21 cellular contexts compared by ENCODE assay signal in the genomic region with DNA sequence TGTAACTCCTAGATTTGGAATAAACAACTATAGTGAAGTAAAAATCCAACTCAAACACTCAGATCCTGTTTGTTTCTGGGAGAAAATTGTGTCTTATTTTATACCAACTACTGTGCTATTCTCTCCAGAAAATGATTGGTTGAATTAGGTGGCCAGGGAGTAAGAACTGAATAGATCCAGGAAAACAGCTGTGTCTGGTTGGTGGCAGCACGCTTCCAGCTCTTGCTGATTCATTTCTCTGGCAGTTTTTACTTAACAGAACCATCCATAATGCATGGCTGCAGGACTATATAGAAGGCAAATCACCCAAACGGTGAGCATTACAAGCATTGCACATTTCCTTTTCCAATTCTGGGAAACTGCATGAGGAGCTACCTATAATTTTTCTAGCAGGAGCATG.
"Had no signal": no experiment of that assay in that cellular context is flagged by ENCODE, and none has a peak within 500 bp of the region (broad histone marks: within the 10 kb centered on the region; RNA-seq: fewer than 3 reads in every experiment).

No MANE protein-coding gene starts in this region.

- H3K4me3 ChIP-seq: gastrocnemius medialis, lung, neural progenitor cell, right lobe of liver, stomach, tibial artery had no signal

- DNase-seq: cortex of kidney; foreskin fibroblast; gastrocnemius medialis; head of caudate nucleus; kidney; naive thymus-derived CD4-positive, alpha-beta T cell; right lobe of liver; stimulated activated CD4-positive, alpha-beta T cell treated with anti-CD3 and anti-CD28 coated beads, Interleukin-2, amount 100 ng/mL, for 24 hours; stimulated activated CD4-positive, alpha-beta T cell treated with anti-CD3 and anti-CD28 coated beads, Interleukin-4, amount 100 ng/mL, for 24 hours; stimulated activated naive CD4-positive, alpha-beta T cell treated with Interleukin-2 at 50 U/mL for 16 hours; stomach; tibial artery had no signal

- ATAC-seq: gastrocnemius medialis; left lobe of liver; naive thymus-derived CD4-positive, alpha-beta T cell; right lobe of liver; stimulated activated effector memory CD8-positive, alpha-beta T cell treated with anti-CD3 and anti-CD28 coated beads, Interleukin-12 subunit alpha, Interleukin-12 subunit beta, amount 100 ng/mL, for 72 hours had no signal

- H3K79me2 ChIP-seq: parathyroid adenoma had no signal

- H3K27ac Mint-ChIP-seq: memory B cell; naive thymus-derived CD4-positive, alpha-beta T cell; nephron; neural progenitor cell; progenitor cell of endocrine pancreas; stimulated activated effector memory CD8-positive, alpha-beta T cell treated with anti-CD3 and anti-CD28 coated beads, Interleukin-12 subunit alpha, Interleukin-12 subunit beta, amount 100 ng/mL, for 72 hours; type B pancreatic cell had no signal

- H2AFZ ChIP-seq: neural progenitor cell, parathyroid adenoma had no signal

- H3K4me1 ChIP-seq: gastrocnemius medialis, neural progenitor cell, parathyroid adenoma, right lobe of liver, tibial artery had no signal

- H3K27ac ChIP-seq: gastrocnemius medialis, neural progenitor cell, parathyroid adenoma, right lobe of liver, stomach, tibial artery had no signal

- H3K4me2 ChIP-seq: neural progenitor cell had no signal

- H3K4me3 Mint-ChIP-seq: memory B cell; naive thymus-derived CD4-positive, alpha-beta T cell; nephron; neural progenitor cell; stimulated activated effector memory CD8-positive, alpha-beta T cell treated with anti-CD3 and anti-CD28 coated beads, Interleukin-12 subunit alpha, Interleukin-12 subunit beta, amount 100 ng/mL, for 72 hours; type B pancreatic cell had no signal

- H3K36me3 ChIP-seq: gastrocnemius medialis, neural progenitor cell, right lobe of liver, stomach, tibial artery had no signal

- H3K4me1 Mint-ChIP-seq: memory B cell; naive thymus-derived CD4-positive, alpha-beta T cell; neural progenitor cell; stimulated activated effector memory CD8-positive, alpha-beta T cell treated with anti-CD3 and anti-CD28 coated beads, Interleukin-12 subunit alpha, Interleukin-12 subunit beta, amount 100 ng/mL, for 72 hours had no signal

- H3K9me3 ChIP-seq: gastrocnemius medialis, right lobe of liver had no signal

- H3K36me3 Mint-ChIP-seq: naive thymus-derived CD4-positive, alpha-beta T cell; neural progenitor cell; stimulated activated effector memory CD8-positive, alpha-beta T cell treated with anti-CD3 and anti-CD28 coated beads, Interleukin-12 subunit alpha, Interleukin-12 subunit beta, amount 100 ng/mL, for 72 hours; type B pancreatic cell had no signal

- H3K27me3 Mint-ChIP-seq: progenitor cell of endocrine pancreas, type B pancreatic cell had no signal

- H3K9ac ChIP-seq: neural progenitor cell, parathyroid adenoma had no signal

- H3K27me3 ChIP-seq: gastrocnemius medialis, right lobe of liver, stomach, tibial artery had no signal
